ENCODE assay signal across 10 cellular contexts in genomic region chr4:3355266-3355748, GRCh38.
DNase-seq lines count a peak whose midpoint lies in the region; ATAC-seq and TF ChIP-seq lines count a peak whose summit lies in the region.
"Had no signal": no experiment of that assay in that cellular context is flagged by ENCODE, and none has a peak within 500 bp of the region (broad histone marks: within the 10 kb centered on the region; RNA-seq: fewer than 3 reads in every experiment).

No MANE protein-coding gene starts in this region.

- no peak overlapping the region for H3K27ac ChIP-seq in substantia nigra (ENCODE audit: low read depth, low read length, poor library complexity, severe bottlenecking)

- peaks cover 5% of the 10 kb centered on the region for H3K9me3 Mint-ChIP-seq in activated CD4-positive, alpha-beta T cell treated with anti-CD3 and anti-CD28 coated beads, Interleukin-2, amount 10 ng/mL, durations not matched to agents 24 days and 14 days
- H3K9me3 Mint-ChIP-seq in progenitor cell of endocrine pancreas (ENCODE audit: low read depth): peaks cover 12% of the 10 kb centered on the region

- no peaks in the 10 kb centered on the region for H3K36me3 Mint-ChIP-seq in activated CD4-positive, alpha-beta T cell treated with anti-CD3 and anti-CD28 coated beads, Interleukin-2, amount 10 ng/mL, durations not matched to agents 24 days and 14 days (ENCODE audit: low read depth)
- H3K36me3 Mint-ChIP-seq in progenitor cell of endocrine pancreas (ENCODE audit: insufficient read depth): peaks cover 29% of the 10 kb centered on the region

- no peak overlapping the region for H3K27ac Mint-ChIP-seq in activated CD4-positive, alpha-beta T cell treated with anti-CD3 and anti-CD28 coated beads, Interleukin-2, amount 10 ng/mL, durations not matched to agents 24 days and 14 days
- peak overlapping the region; percentile 56 for H3K27ac Mint-ChIP-seq in progenitor cell of endocrine pancreas
- H3K27ac Mint-ChIP-seq: brain had no signal

- H3K4me3 Mint-ChIP-seq in activated CD4-positive, alpha-beta T cell treated with anti-CD3 and anti-CD28 coated beads, Interleukin-2, amount 10 ng/mL, durations not matched to agents 24 days and 14 days: no peak overlapping the region
- H3K4me3 Mint-ChIP-seq in progenitor cell of endocrine pancreas (ENCODE audit: low read depth): no peak overlapping the region
- H3K4me3 Mint-ChIP-seq: brain had no signal

- no peak for TF ChIP-seq CTCF in progenitor cell of endocrine pancreas (IDR thresholded peaks at IDR 0.05; ENCODE audit: unreplicated experiment)
- no peak for TF ChIP-seq CTCF in omental fat pad (IDR thresholded peaks at IDR 0.05)

- ATAC-seq in GM21619 (IDR thresholded peaks at IDR 0.05; ENCODE audit: unreplicated experiment) (peak; percentile 84), HG03521 (IDR thresholded peaks at IDR 0.05; ENCODE audit: unreplicated experiment) (peak; percentile 64), omental fat pad (ENCODE audit: low FRiP score) (no peak)

- intact Hi-C loops in activated CD4-positive, alpha-beta T cell treated with anti-CD3 and anti-CD28 coated beads, Interleukin-2, amount 10 ng/mL, durations not matched to agents 24 days and 14 days (cut with micrococcal nuclease): no loop called here

- DNase-seq in activated CD4-positive, alpha-beta T cell treated with anti-CD3 and anti-CD28 coated beads, Interleukin-2, amount 10 ng/mL, durations not matched to agents 24 days and 14 days: peak; percentile 37
- no peak for DNase-seq in activated CD4-positive, alpha-beta T cell treated with anti-CD3 and anti-CD28 coated beads, Interleukin-2, amount 50 U/mL, for 1 hour
- DNase-seq in progenitor cell of endocrine pancreas (ENCODE audit: low spot score, unreplicated experiment): no peak
- no peak for DNase-seq in omental fat pad (ENCODE audit: low spot score)
- DNase-seq in RPMI8226: no peak
- no peak for DNase-seq in substantia nigra (lab: John Stamatoyannopoulos, UW)
- DNase-seq: NCI-H2171 had no signal

- H3K4me1 Mint-ChIP-seq in activated CD4-positive, alpha-beta T cell treated with anti-CD3 and anti-CD28 coated beads, Interleukin-2, amount 10 ng/mL, durations not matched to agents 24 days and 14 days: peaks cover 3% of the 10 kb centered on the region
- peaks cover 6% of the 10 kb centered on the region for H3K4me1 Mint-ChIP-seq in progenitor cell of endocrine pancreas (ENCODE audit: low read depth)

- peaks cover 12% of the 10 kb centered on the region for H3K27me3 Mint-ChIP-seq in activated CD4-positive, alpha-beta T cell treated with anti-CD3 and anti-CD28 coated beads, Interleukin-2, amount 10 ng/mL, durations not matched to agents 24 days and 14 days
- H3K27me3 Mint-ChIP-seq in progenitor cell of endocrine pancreas: no peaks in the 10 kb centered on the region
- H3K27me3 Mint-ChIP-seq: brain had no signal
